Comparison of ENCODE assay signal across 17 cellular contexts in genomic region chr20:29419378-29419777, GRCh38.
"Had no signal": no experiment of that assay in that cellular context is flagged by ENCODE, and none has a peak within 500 bp of the region (broad histone marks: within the 10 kb centered on the region; RNA-seq: fewer than 3 reads in every experiment).

No MANE protein-coding gene starts in this region.

- H3K36me3 ChIP-seq: esophagus muscularis mucosa, heart right ventricle, left lung, lower lobe of right lung had no signal

- ATAC-seq: foreskin keratinocyte, left cardiac atrium, left lung, left ventricle myocardium superior had no signal

- DNase-seq: dermis blood vessel endothelial cell; dorsolateral prefrontal cortex; effector CD4-positive, alpha-beta T cell; effector memory CD4-positive, alpha-beta T cell; foreskin keratinocyte; glutamatergic neuron; head of caudate nucleus; heart right ventricle; hippocampal formation; left cardiac atrium; left lung; left ventricle myocardium superior; lower lobe of right lung; mesenchymal stem cell; midbrain had no signal

- H3K4me1 ChIP-seq: esophagus muscularis mucosa, foreskin keratinocyte, heart right ventricle, left lung, lower lobe of right lung had no signal

- H3K27ac ChIP-seq: coronary artery, dorsolateral prefrontal cortex, esophagus muscularis mucosa, foreskin keratinocyte, heart right ventricle, left lung, lower lobe of right lung had no signal

- H3K4me3 ChIP-seq: coronary artery, dorsolateral prefrontal cortex, esophagus muscularis mucosa, heart right ventricle, left lung, lower lobe of right lung had no signal

- H3K27me3 ChIP-seq: foreskin keratinocyte, left lung had no signal

- H3K9me3 ChIP-seq: esophagus muscularis mucosa, left lung, lower lobe of right lung had no signal
